ENCODE assay signal across 15 cellular contexts in the genomic region with DNA sequence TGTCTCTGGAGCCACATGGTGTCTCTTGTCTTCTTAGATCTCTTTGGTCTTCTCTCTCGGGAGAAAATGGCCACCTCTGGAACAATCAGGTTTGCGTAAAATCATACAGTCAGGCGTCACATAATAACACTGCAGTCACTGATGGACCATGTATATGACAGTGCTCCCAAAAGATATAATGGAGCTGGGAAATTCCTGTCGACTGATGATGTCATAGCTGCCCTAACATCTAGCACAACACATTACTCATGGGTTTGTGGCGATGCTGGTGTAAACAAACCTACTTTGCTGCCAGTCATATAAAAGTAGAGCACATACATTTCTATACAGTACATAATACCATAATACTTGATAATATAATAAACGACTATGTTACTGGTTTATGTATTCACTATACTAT. TPM values are rescaled to one million over a fixed set of nuclear protein-coding genes. Genes with fewer than 3 reads are reported as not detected.
A peak's percentile ranks its signal among the peaks of the same experiment; 100 is the strongest.
DNase-seq lines count a peak whose midpoint lies in the region; ATAC-seq, FAIRE-seq and TF ChIP-seq lines count a peak whose summit lies in the region.
"Had no signal": no experiment of that assay in that cellular context is flagged by ENCODE, and none has a peak within 500 bp of the region (broad histone marks: within the 10 kb centered on the region; RNA-seq: fewer than 3 reads in every experiment).

No MANE protein-coding gene starts in this region.

- no peaks in the 10 kb centered on the region for H3K36me3 ChIP-seq in MG63
- H3K36me3 ChIP-seq: colonic mucosa, gastroesophageal sphincter, stomach had no signal

- in situ Hi-C loops in Caki2 (cut with HindIII; ENCODE audit: low pct_unique_long_range_greater_than_20kb, low sequenced_read_pairs) = no loop called here
- in situ Hi-C loops in astrocyte of the spinal cord (cut with HindIII; ENCODE audit: low sequenced_read_pairs) = no loop called here

- FAIRE-seq in urothelium cell line (lab: Jason Lieb, UNC) = no peak
- FAIRE-seq: GM12892 had no signal

- no peaks in the 10 kb centered on the region for H3K27me3 ChIP-seq in MG63
- H3K27me3 ChIP-seq: colonic mucosa, gastroesophageal sphincter, stomach had no signal

- peak; percentile 30 for DNase-seq in Caki2 (ENCODE audit: low read depth)
- DNase-seq in MG63 = peak; percentile 47
- DNase-seq in astrocyte of the spinal cord (ENCODE audit: low read depth, low spot score) = peak; percentile 65
- peak; percentile 58 for DNase-seq in glomerular visceral epithelial cell (ENCODE audit: extremely low spot score)
- no peak for DNase-seq in urothelium cell line (ENCODE audit: low spot score)
- no peak for DNase-seq in NCI-H187 (lab: John Stamatoyannopoulos, UW)
- DNase-seq: colonic mucosa, DMS79 treated with DMSO at 0.1 percent for 48 hours, H9, NCI-H524 treated with DMSO at 0.1 percent for 48 hours, stomach had no signal

- H3K9me3 ChIP-seq in MG63 = peaks cover 8% of the 10 kb centered on the region
- H3K9me3 ChIP-seq: colonic mucosa had no signal

- H3K4me3 ChIP-seq in MG63 (no peak overlapping the region), astrocyte of the spinal cord (ENCODE audit: low read depth, low read length) (no peak overlapping the region)
- H3K4me3 ChIP-seq: colonic mucosa, gastroesophageal sphincter, stomach had no signal

- ATAC-seq in HG02970 (IDR thresholded peaks at IDR 0.05; ENCODE audit: low FRiP score, unreplicated experiment) (no peak), GM21367 (IDR thresholded peaks at IDR 0.05; ENCODE audit: unreplicated experiment) (no peak)
- ATAC-seq: gastroesophageal sphincter had no signal

- no peak for TF ChIP-seq CTCF in astrocyte of the spinal cord (IDR thresholded peaks at IDR 0.05; ENCODE audit: low read depth, low read length)

RNA-seq across cellular contexts. Expression of a gene that starts 30.1 kb away (rescaled TPM):
- total RNA-seq in Caki2 (2014; rRNA removed; shearing (Covaris generic); ENCODE audit: low replicate concordance) = 53.9 and 56.3 TPM in 2 replicates
- total RNA-seq in MG63 (2014; rRNA removed; shearing (Covaris generic); ENCODE audit: low replicate concordance) = 34.4 and 34.6 TPM in 2 replicates

Comparison
In these comparisons a context has a peak if more than half of its experiments do, and no peak if none do; other contexts are left out.
1. DNase-seq: peak in Caki2 (single experiment), MG63 (single experiment), astrocyte of the spinal cord (single experiment) and glomerular visceral epithelial cell (single experiment); none in urothelium cell line (single experiment) and NCI-H187 (0 of 2).